12 cellular contexts compared by ENCODE assay signal in genomic region chr1:29171089-29171488, GRCh38.
A peak's percentile ranks its signal among the peaks of the same experiment; 100 is the strongest.
DNase-seq lines count a peak whose midpoint lies in the region; ATAC-seq and TF ChIP-seq lines count a peak whose summit lies in the region.
"Had no signal": no experiment of that assay in that cellular context is flagged by ENCODE, and none has a peak within 500 bp of the region (broad histone marks: within the 10 kb centered on the region; RNA-seq: fewer than 3 reads in every experiment).

No MANE protein-coding gene starts in this region.

- peaks cover 88% of the 10 kb centered on the region for H3K79me2 ChIP-seq in OCI-LY1 (ENCODE audit: insufficient read depth, low read length)

- no peak overlapping the region for H2AFZ ChIP-seq in OCI-LY1 (ENCODE audit: low read length)

- peaks cover 15% of the 10 kb centered on the region for H3K4me1 ChIP-seq in OCI-LY1 (ENCODE audit: insufficient read depth, low read length, severe bottlenecking)
- peaks cover 8% of the 10 kb centered on the region for H3K4me1 ChIP-seq in HAP-1

- H3K27me3 Mint-ChIP-seq in activated naive CD8-positive, alpha-beta T cell: no peaks in the 10 kb centered on the region
- no peaks in the 10 kb centered on the region for H3K27me3 Mint-ChIP-seq in activated naive CD8-positive, alpha-beta T cell treated with anti-CD3 and anti-CD28 coated beads, Interleukin-2, amount 50 U/mL, for 24 hours
- H3K27me3 Mint-ChIP-seq in stimulated activated memory B cell treated with anti-CD40 and anti-IgM and Interleukin-4, amounts not matched to agents 10 μg/mL and 1 μg/mL and 100 μg/mL, for 72 hours: no peaks in the 10 kb centered on the region

- H3K27ac ChIP-seq in OCI-LY1 (ENCODE audit: low read depth, low read length, poor library complexity, severe bottlenecking): no peak overlapping the region
- H3K27ac ChIP-seq in WERI-Rb-1: no peak overlapping the region
- H3K27ac ChIP-seq: pancreas had no signal

- H4K20me1 ChIP-seq in OCI-LY1 (ENCODE audit: insufficient read depth, low read length): no peaks in the 10 kb centered on the region

- no peak for TF ChIP-seq CTCF in OCI-LY1 (IDR thresholded peaks at IDR 0.05; ENCODE audit: low read length)
- no peak for TF ChIP-seq CTCF in fibroblast of pulmonary artery (IDR thresholded peaks at IDR 0.05; ENCODE audit: low read length, missing control alignments)
- no peak for TF ChIP-seq CTCF in WERI-Rb-1 (IDR thresholded peaks at IDR 0.05; ENCODE audit: low read depth, low read length)

- H3K4me3 Mint-ChIP-seq in activated naive CD8-positive, alpha-beta T cell: peak overlapping the region; percentile 58
- no peak overlapping the region for H3K4me3 Mint-ChIP-seq in activated naive CD8-positive, alpha-beta T cell treated with anti-CD3 and anti-CD28 coated beads, Interleukin-2, amount 50 U/mL, for 24 hours
- H3K4me3 Mint-ChIP-seq in stimulated activated memory B cell treated with anti-CD40 and anti-IgM and Interleukin-4, amounts not matched to agents 10 μg/mL and 1 μg/mL and 100 μg/mL, for 72 hours: peak overlapping the region; percentile 48

- H3K4me3 ChIP-seq in OCI-LY1 (ENCODE audit: low read depth, low read length, poor library complexity, severe bottlenecking): no peak overlapping the region
- no peak overlapping the region for H3K4me3 ChIP-seq in fibroblast of pulmonary artery (replicated peaks; ENCODE audit: low read depth, low read length)
- no peak overlapping the region for H3K4me3 ChIP-seq in WERI-Rb-1 (ENCODE audit: low read depth, low read length)
- H3K4me3 ChIP-seq in HAP-1: no peak overlapping the region
- H3K4me3 ChIP-seq: pancreas had no signal

- H3K36me3 ChIP-seq in OCI-LY1 (ENCODE audit: insufficient read depth, low read length): peaks cover 61% of the 10 kb centered on the region
- peaks cover 57% of the 10 kb centered on the region for H3K36me3 ChIP-seq in WERI-Rb-1
- H3K36me3 ChIP-seq in HAP-1 (replicated peaks): peaks cover 26% of the 10 kb centered on the region

- no peaks in the 10 kb centered on the region for H3K9me3 Mint-ChIP-seq in activated naive CD8-positive, alpha-beta T cell (ENCODE audit: low read depth)
- no peaks in the 10 kb centered on the region for H3K9me3 Mint-ChIP-seq in activated naive CD8-positive, alpha-beta T cell treated with anti-CD3 and anti-CD28 coated beads, Interleukin-2, amount 50 U/mL, for 24 hours
- no peaks in the 10 kb centered on the region for H3K9me3 Mint-ChIP-seq in stimulated activated memory B cell treated with anti-CD40 and anti-IgM and Interleukin-4, amounts not matched to agents 10 μg/mL and 1 μg/mL and 100 μg/mL, for 72 hours

- H3K4me2 ChIP-seq in OCI-LY1 (ENCODE audit: low read length): 0 out of 2 replicates have a peak overlapping the region, but pooled peaks have one; percentile 6

- H3K27me3 ChIP-seq in OCI-LY1 (ENCODE audit: insufficient read depth, low read length) (no peaks in the 10 kb centered on the region), WERI-Rb-1 (ENCODE audit: insufficient read depth, low read depth, severe bottlenecking) (no peaks in the 10 kb centered on the region), HAP-1 (ENCODE audit: low read depth) (no peaks in the 10 kb centered on the region)
- H3K27me3 ChIP-seq: pancreas had no signal

- no peaks in the 10 kb centered on the region for H3F3A ChIP-seq in OCI-LY1 (ENCODE audit: insufficient read depth, low read length)

- no peak overlapping the region for H3K9ac ChIP-seq in OCI-LY1 (ENCODE audit: low read length)

- no peaks in the 10 kb centered on the region for H3K9me2 ChIP-seq in OCI-LY1 (ENCODE audit: low read depth, low read length)

- peak overlapping the region; percentile 51 for H3K27ac Mint-ChIP-seq in activated naive CD8-positive, alpha-beta T cell
- H3K27ac Mint-ChIP-seq in activated naive CD8-positive, alpha-beta T cell treated with anti-CD3 and anti-CD28 coated beads, Interleukin-2, amount 50 U/mL, for 24 hours: no peak overlapping the region
- H3K27ac Mint-ChIP-seq in stimulated activated memory B cell treated with anti-CD40 and anti-IgM and Interleukin-4, amounts not matched to agents 10 μg/mL and 1 μg/mL and 100 μg/mL, for 72 hours: peak overlapping the region; percentile 79

- DNase-seq in activated naive CD8-positive, alpha-beta T cell treated with anti-CD3 and anti-CD28 coated beads, Interleukin-2, amount 50 U/mL, for 24 hours: no peak
- DNase-seq in fibroblast of pulmonary artery (ENCODE audit: low read depth) (peak; percentile 31), WERI-Rb-1 (no peak), HAP-1 (ENCODE audit: low spot score in 2 of 2) (no peak)
- DNase-seq: hypothalamus; NK-92 treated with Interleukin-12 subunit alpha and Interleukin-12 subunit beta, amount 100 ng/mL, for 24 hours; pancreas had no signal

- H3K9me3 ChIP-seq in OCI-LY1 (ENCODE audit: low read length) (no peaks in the 10 kb centered on the region), WERI-Rb-1 (ENCODE audit: severe bottlenecking) (no peaks in the 10 kb centered on the region), HAP-1 (no peaks in the 10 kb centered on the region)
- H3K9me3 ChIP-seq: pancreas had no signal

- H3K4me1 Mint-ChIP-seq in activated naive CD8-positive, alpha-beta T cell (ENCODE audit: low read depth): peaks cover 65% of the 10 kb centered on the region
- H3K4me1 Mint-ChIP-seq in activated naive CD8-positive, alpha-beta T cell treated with anti-CD3 and anti-CD28 coated beads, Interleukin-2, amount 50 U/mL, for 24 hours: peaks cover 65% of the 10 kb centered on the region
- H3K4me1 Mint-ChIP-seq in stimulated activated memory B cell treated with anti-CD40 and anti-IgM and Interleukin-4, amounts not matched to agents 10 μg/mL and 1 μg/mL and 100 μg/mL, for 72 hours: peaks cover 60% of the 10 kb centered on the region

- in situ Hi-C loops in HAP-1 (cut with MboI; ENCODE audit: low sequenced_read_pairs): no loop called here

- no peak for ATAC-seq in activated naive CD8-positive, alpha-beta T cell treated with anti-CD3 and anti-CD28 coated beads, Interleukin-2, amount 50 U/mL, for 24 hours
- ATAC-seq in stimulated activated memory B cell treated with anti-CD40 and anti-IgM and Interleukin-4, amounts not matched to agents 10 μg/mL and 1 μg/mL and 100 μg/mL, for 72 hours: peak; percentile 56
- ATAC-seq in HG02759 (IDR thresholded peaks at IDR 0.05; ENCODE audit: unreplicated experiment): no peak
- ATAC-seq: activated CD4-positive, CD25-positive, alpha-beta regulatory T cell treated with anti-CD3 and anti-CD28 coated beads, Interleukin-2, amount 50 U/mL, for 24 hours had no signal

- H3K36me3 Mint-ChIP-seq in activated naive CD8-positive, alpha-beta T cell: peaks cover 12% of the 10 kb centered on the region
- peaks cover 55% of the 10 kb centered on the region for H3K36me3 Mint-ChIP-seq in activated naive CD8-positive, alpha-beta T cell treated with anti-CD3 and anti-CD28 coated beads, Interleukin-2, amount 50 U/mL, for 24 hours (ENCODE audit: low read depth)
- peaks cover 38% of the 10 kb centered on the region for H3K36me3 Mint-ChIP-seq in stimulated activated memory B cell treated with anti-CD40 and anti-IgM and Interleukin-4, amounts not matched to agents 10 μg/mL and 1 μg/mL and 100 μg/mL, for 72 hours
